14 cellular contexts compared by ENCODE assay signal in genomic region chr7:123054357-123055133, GRCh38. TPM values are rescaled to one million over a fixed set of nuclear protein-coding genes. Genes with fewer than 3 reads are reported as not detected.
DNase-seq lines count a peak whose midpoint lies in the region; ATAC-seq and TF ChIP-seq lines count a peak whose summit lies in the region.
"Had no signal": no experiment of that assay in that cellular context is flagged by ENCODE, and none has a peak within 500 bp of the region (broad histone marks: within the 10 kb centered on the region; RNA-seq: fewer than 3 reads in every experiment).

No MANE protein-coding gene starts in this region.

- CTCF ChIA-PET in HEK293 (lab: Yijun Ruan, JAX): no interaction called here

- no peaks in the 10 kb centered on the region for H3K36me3 ChIP-seq in HEK293 (ENCODE audit: control insufficient read depth in 2 of 2, insufficient read depth in 1 of 2, low read length in 2 of 2)
- H3K36me3 ChIP-seq: BE2C had no signal

- H3K9me3 ChIP-seq in HEK293 (ENCODE audit: control insufficient read depth, insufficient read depth, low read depth, low read length): no peaks in the 10 kb centered on the region
- H3K9me3 ChIP-seq: BE2C had no signal

- H3K4me3 ChIP-seq in HEK293 (ENCODE audit: low read depth, low read length) (no peak overlapping the region), astrocyte of the spinal cord (ENCODE audit: low read depth, low read length) (no peak overlapping the region)
- H3K4me3 ChIP-seq: GM23248 had no signal

- in situ Hi-C loops in astrocyte of the spinal cord (cut with HindIII; ENCODE audit: low sequenced_read_pairs): no loop called here

- DNase-seq in DMS153 (lab: John Stamatoyannopoulos, UW) (peak; percentile 1), astrocyte of the spinal cord (ENCODE audit: low read depth, low spot score) (no peak), iPS DF 19.7 (ENCODE audit: low read depth, low spot score) (peak; percentile 35), DMS114 treated with DMSO at 0.1 percent for 48 hours (lab: John Stamatoyannopoulos, UW; ENCODE audit: unreplicated experiment) (no peak), pons (ENCODE audit: low spot score) (no peak)
- DNase-seq: activated B cell treated with CpG ODN at 0.5 μM for 24 hours, BE2C, GM23248, NCI-H2171 treated with DMSO at 0.1 percent for 48 hours, SHP77 treated with DMSO at 0.1 percent for 48 hours had no signal

- POLR2A ChIA-PET in HEK293 (lab: Yijun Ruan, JAX): no interaction called here

- peak; percentile 19; the same call in 1 of the 2 replicates for TF ChIP-seq CTCF in HEK293 (tag by site-specific recombination; IDR thresholded peaks at IDR 0.05)
- peak; percentile 13 for TF ChIP-seq CTCF in astrocyte of the spinal cord (IDR thresholded peaks at IDR 0.05; ENCODE audit: low read depth, low read length)

- no peak for ATAC-seq in GM21723 (IDR thresholded peaks at IDR 0.05; ENCODE audit: unreplicated experiment)
- no peak for ATAC-seq in esophagus mucosa

- H3K4me1 ChIP-seq in HEK293 (ENCODE audit: control insufficient read depth, insufficient read depth, low read length): no peaks in the 10 kb centered on the region
- H3K4me1 ChIP-seq: BE2C had no signal

- H3K27ac ChIP-seq in HEK293 (ENCODE audit: extremely low read depth, low read depth, low read length): no peak overlapping the region
- H3K27ac ChIP-seq: GM23248 had no signal

TF ChIP-seq in HEK293, 187 proteins besides CTCF, POLR2A, EP300 and RAD21:
- TF ChIP-seq ZNF654 (tag by site-specific recombination; IDR thresholded peaks at IDR 0.05; ENCODE audit: low read depth) (0 out of 2 replicates have a peak, but pooled peaks have one; percentile 5), ZNF645 (tag by site-specific recombination; IDR thresholded peaks at IDR 0.05) (no peak)

RNA-seq across cellular contexts. Expression of gene TAS2R16, which starts 59.0 kb away (rescaled TPM):
- total RNA-seq in esophagus mucosa: not detected
- total RNA-seq: activated B cell treated with CpG ODN at 0.5 μM for 24 hours, GM23248, urinary bladder had no signal

Comparison
In these comparisons a context has a peak if more than half of its experiments do, and no peak if none do; other contexts are left out.
1. DNase-seq: peak in DMS153 (single experiment) and iPS DF 19.7 (single experiment); none in astrocyte of the spinal cord (single experiment), DMS114 treated with DMSO at 0.1 percent for 48 hours (single experiment) and pons (single experiment).